8 cellular contexts compared by ENCODE assay signal in the genomic region with DNA sequence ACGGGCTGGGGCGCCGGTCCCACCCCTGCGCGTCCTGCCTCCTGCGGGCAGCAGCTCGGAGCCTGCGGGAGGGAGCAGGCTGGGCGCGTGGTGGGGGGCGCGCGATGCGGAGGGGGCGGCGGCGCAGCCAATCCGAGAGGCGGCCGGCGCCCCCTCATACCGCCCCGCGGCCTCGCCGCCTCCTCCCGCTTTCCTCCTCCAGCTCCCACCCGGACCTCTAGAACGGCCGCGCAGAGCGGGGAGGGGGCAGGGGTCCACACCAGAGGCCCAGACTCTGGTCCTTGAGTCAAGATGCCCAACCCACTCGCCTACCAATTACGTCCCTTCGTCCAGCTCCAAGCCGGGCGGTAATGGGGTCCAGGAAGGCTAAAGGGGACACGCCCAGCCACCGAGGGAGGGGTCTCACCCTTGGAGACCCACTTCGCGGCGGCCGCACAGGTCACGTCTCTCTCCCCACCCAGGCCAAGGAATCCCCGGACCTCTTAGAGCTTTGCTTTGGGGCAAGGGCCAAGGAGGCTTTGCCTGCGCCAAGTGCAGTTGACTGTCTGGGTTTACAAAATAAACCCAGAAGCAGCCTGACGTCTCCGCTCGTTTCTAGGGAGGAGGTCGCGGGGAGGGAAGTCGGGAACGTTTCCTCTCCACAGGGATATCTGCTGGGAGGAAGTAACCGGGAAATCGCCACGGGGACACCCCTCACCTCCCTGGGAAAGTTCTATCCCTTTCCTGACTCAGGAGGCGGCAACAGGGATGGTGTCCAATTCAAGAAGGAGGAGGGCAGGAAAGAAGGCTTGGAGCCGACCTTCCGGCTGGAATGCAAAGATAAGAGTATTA. TPM values are rescaled to one million over a fixed set of nuclear protein-coding genes. Genes with fewer than 3 reads are reported as not detected.
DNase-seq lines count a peak whose midpoint lies in the region; ATAC-seq, FAIRE-seq and TF ChIP-seq lines count a peak whose summit lies in the region.

A gene with protein sequence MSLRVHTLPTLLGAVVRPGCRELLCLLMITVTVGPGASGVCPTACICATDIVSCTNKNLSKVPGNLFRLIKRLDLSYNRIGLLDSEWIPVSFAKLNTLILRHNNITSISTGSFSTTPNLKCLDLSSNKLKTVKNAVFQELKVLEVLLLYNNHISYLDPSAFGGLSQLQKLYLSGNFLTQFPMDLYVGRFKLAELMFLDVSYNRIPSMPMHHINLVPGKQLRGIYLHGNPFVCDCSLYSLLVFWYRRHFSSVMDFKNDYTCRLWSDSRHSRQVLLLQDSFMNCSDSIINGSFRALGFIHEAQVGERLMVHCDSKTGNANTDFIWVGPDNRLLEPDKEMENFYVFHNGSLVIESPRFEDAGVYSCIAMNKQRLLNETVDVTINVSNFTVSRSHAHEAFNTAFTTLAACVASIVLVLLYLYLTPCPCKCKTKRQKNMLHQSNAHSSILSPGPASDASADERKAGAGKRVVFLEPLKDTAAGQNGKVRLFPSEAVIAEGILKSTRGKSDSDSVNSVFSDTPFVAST (minus strand): TSS at position 66 of the 831 bp plus-strand sequence. CDS start 957 bp downstream, outside the sequence.

- H3K27ac ChIP-seq in OCI-LY3 (ENCODE audit: low read length), result peak within 1 kb of the TSS; percentile 73
- H3K27ac ChIP-seq in upper lobe of left lung, result peak within 1 kb of the TSS; percentile 89 to 96 (median 94)

- 0% methylated on average over 11 to 35 of the region's 59 CpGs for WGBS in upper lobe of left lung, 2 donors

- H3K9me3 ChIP-seq in HAP-1, result no peaks in the 10 kb centered on the region
- no peaks in the 10 kb centered on the region for H3K9me3 ChIP-seq in OCI-LY3 (ENCODE audit: insufficient read depth, low read length)
- no peaks in the 10 kb centered on the region for H3K9me3 ChIP-seq in upper lobe of left lung

- H3K27ac Mint-ChIP-seq in neural crest cell (ENCODE audit: unreplicated experiment), result peak within 1 kb of the TSS; percentile 39

- TF ChIP-seq EP300 in upper lobe of left lung (IDR thresholded peaks at IDR 0.05), result no peak

- TF ChIP-seq POLR2A in upper lobe of left lung (IDR thresholded peaks at IDR 0.05), result no peak

- TF ChIP-seq CTCF in OCI-LY3 (IDR thresholded peaks at IDR 0.05; ENCODE audit: low read depth, low read length) (no peak), neural crest cell (conservative IDR thresholded peaks at IDR 0.05) (no peak), upper lobe of left lung (IDR thresholded peaks at IDR 0.05) (no peak)

- H3K36me3 Mint-ChIP-seq in neural crest cell (ENCODE audit: low read depth), result no peaks in the 10 kb centered on the region

- peak; percentile 75 to 81 for ATAC-seq in upper lobe of left lung (ENCODE audit: low FRiP score in 2 of 2)

- H3K9ac ChIP-seq in OCI-LY3 (ENCODE audit: low read length), result peak within 1 kb of the TSS; percentile 94

- H3K4me3 Mint-ChIP-seq in neural crest cell, result peak within 1 kb of the TSS; percentile 96

- H4K20me1 ChIP-seq in OCI-LY3 (ENCODE audit: insufficient read depth, low read length), result no peaks in the 10 kb centered on the region

- DNase-seq in DMS153 treated with DMSO at 0.1 percent for 48 hours (lab: John Stamatoyannopoulos, UW; ENCODE audit: unreplicated experiment) (peak; percentile 70), HAP-1 (ENCODE audit: low spot score in 2 of 2) (peak in 1 of 2 experiments; percentile 13), frontal cortex (ENCODE audit: low spot score in 2 of 2) (peak in 1 of 2 donors; percentile 42), neural crest cell (ENCODE audit: low read depth, low spot score) (peak; percentile 44), upper lobe of left lung (peak; percentile 52 to 90), dedifferentiated amniotic fluid mesenchymal stem cell (ENCODE audit: extremely low spot score) (no peak)
- DNase-seq in activated effector memory CD4-positive, alpha-beta T cell treated with Interleukin-2 at 50 U/mL for 16 hours, result peak; percentile 23

- peaks cover 51% of the 10 kb centered on the region for H3K4me1 Mint-ChIP-seq in neural crest cell

- no peaks in the 10 kb centered on the region for H3K36me3 ChIP-seq in HAP-1 (replicated peaks)
- peaks cover 29% of the 10 kb centered on the region for H3K36me3 ChIP-seq in OCI-LY3 (replicated peaks; ENCODE audit: low read depth, low read length)
- no peaks in the 10 kb centered on the region for H3K36me3 ChIP-seq in upper lobe of left lung

- no peak for FAIRE-seq in frontal cortex (lab: Jason Lieb, UNC)

- H3K27me3 ChIP-seq in HAP-1 (ENCODE audit: low read depth) (peaks cover 52% of the 10 kb centered on the region), OCI-LY3 (ENCODE audit: low read depth, low read length) (no peaks in the 10 kb centered on the region), upper lobe of left lung (no peaks in the 10 kb centered on the region)

- H3K9me3 Mint-ChIP-seq in neural crest cell, result no peaks in the 10 kb centered on the region

- peak within 1 kb of the TSS; percentile 86 for H3K4me2 ChIP-seq in OCI-LY3 (ENCODE audit: low read length)

- H3K79me2 ChIP-seq in OCI-LY3 (ENCODE audit: low read length), result peaks cover 37% of the 10 kb centered on the region

- peaks cover 67% of the 10 kb centered on the region for H3K27me3 Mint-ChIP-seq in neural crest cell (ENCODE audit: low read depth)

- H3K4me3 ChIP-seq in HAP-1 (peak within 1 kb of the TSS; percentile 17), OCI-LY3 (ENCODE audit: low read length) (peak within 1 kb of the TSS; percentile 88), upper lobe of left lung (peak within 1 kb of the TSS; percentile 63 to 83 (median 73))

- in situ Hi-C loops in HAP-1 (cut with MboI; ENCODE audit: low sequenced_read_pairs), result no loop called here

- peak within 1 kb of the TSS; percentile 48; the same call in 1 of the 2 replicates for H2AFZ ChIP-seq in OCI-LY3 (ENCODE audit: low read depth, low read length)

- H3K4me1 ChIP-seq in HAP-1, result no peaks in the 10 kb centered on the region
- H3K4me1 ChIP-seq in OCI-LY3 (ENCODE audit: low read length), result peaks cover 53% of the 10 kb centered on the region
- H3K4me1 ChIP-seq in upper lobe of left lung, result peaks cover 27 to 55% (median 43%) of the 10 kb centered on the region in 4 donors

RNA-seq across cellular contexts. Expression of the gene that starts here (rescaled TPM):
- 21.2 TPM for total RNA-seq in frontal cortex
- total RNA-seq in neural crest cell, result 4.8 and 5.4 TPM in 2 replicates
- 10 to 100 TPM; 16.8 to 27.0 (median 22.2) TPM for total RNA-seq in upper lobe of left lung

Comparison
In these comparisons a context has a peak if more than half of its experiments do, and no peak if none do; other contexts are left out.
1. H3K4me3 ChIP-seq: peak in every context shown above with its lines; median percentile 88 in OCI-LY3; 73 in upper lobe of left lung; 17 in HAP-1.